Comparison of ENCODE assay signal across 9 cellular contexts in the genomic region with DNA sequence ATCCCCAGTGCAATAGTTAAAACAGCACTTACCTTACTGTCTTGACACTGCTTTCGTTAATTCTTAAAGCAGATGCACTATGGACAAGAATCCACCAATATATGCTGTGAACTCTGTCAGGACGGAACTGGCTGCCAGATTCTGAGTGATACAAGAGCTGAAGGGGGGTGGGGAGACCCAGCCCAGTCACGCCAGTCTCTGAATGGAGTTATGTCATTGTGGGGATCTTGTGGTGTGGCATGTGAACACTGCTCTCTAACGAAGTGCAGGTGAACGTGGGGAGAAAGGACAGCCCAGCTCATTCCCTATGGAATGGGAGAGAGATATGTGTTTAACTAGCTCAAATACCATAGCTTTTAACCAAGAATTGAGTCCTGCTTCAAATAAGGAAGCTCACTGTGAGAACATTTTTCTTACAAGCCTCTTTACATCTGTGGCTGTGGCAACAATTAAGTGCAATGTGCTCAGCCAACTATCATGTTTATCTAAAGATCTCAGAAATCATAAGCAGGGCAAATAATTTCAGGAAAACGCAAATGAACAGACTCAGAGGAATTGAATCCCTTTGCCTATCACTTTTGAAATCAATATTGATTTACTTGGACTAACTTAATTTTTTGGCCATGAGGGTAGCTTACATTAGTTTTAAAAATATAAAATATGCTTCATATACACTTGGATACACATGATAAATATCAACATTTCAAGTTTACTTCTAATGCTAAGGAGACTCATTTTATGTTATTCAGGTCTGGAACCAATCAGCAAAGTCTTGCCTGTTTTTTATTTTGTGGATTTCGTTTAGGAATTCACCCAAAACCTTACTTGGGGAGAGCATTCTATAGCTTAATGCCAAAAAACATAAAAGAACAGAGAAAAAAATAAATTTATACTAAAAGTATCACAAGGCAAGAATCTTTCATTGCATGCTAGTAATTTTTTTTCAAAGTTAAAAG. TPM values are rescaled to one million over a fixed set of nuclear protein-coding genes. Genes with fewer than 3 reads are reported as not detected.
DNase-seq lines count a peak whose midpoint lies in the region; ATAC-seq and TF ChIP-seq lines count a peak whose summit lies in the region.
"Had no signal": no experiment of that assay in that cellular context is flagged by ENCODE, and none has a peak within 500 bp of the region (broad histone marks: within the 10 kb centered on the region; RNA-seq: fewer than 3 reads in every experiment).

A gene with protein sequence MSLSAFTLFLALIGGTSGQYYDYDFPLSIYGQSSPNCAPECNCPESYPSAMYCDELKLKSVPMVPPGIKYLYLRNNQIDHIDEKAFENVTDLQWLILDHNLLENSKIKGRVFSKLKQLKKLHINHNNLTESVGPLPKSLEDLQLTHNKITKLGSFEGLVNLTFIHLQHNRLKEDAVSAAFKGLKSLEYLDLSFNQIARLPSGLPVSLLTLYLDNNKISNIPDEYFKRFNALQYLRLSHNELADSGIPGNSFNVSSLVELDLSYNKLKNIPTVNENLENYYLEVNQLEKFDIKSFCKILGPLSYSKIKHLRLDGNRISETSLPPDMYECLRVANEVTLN (minus strand): TSS at position 129 of the 956 bp plus-strand sequence. CDS start 2,515 bp downstream, outside the sequence.

- H3K27ac ChIP-seq in right cardiac atrium (ENCODE audit: low read length) = no peak within 1 kb of the TSS

- peak within 1 kb of the TSS; percentile 63 for H3K4me3 ChIP-seq in WI38 (ENCODE audit: low read depth, low read length)
- peak within 1 kb of the TSS; percentile 52 for H3K4me3 ChIP-seq in right cardiac atrium (ENCODE audit: low read length)

- H3K9me3 ChIP-seq in right cardiac atrium (ENCODE audit: control insufficient read depth, low read length) = no peaks in the 10 kb centered on the region

- TF ChIP-seq CTCF in WI38 (IDR thresholded peaks at IDR 0.05; ENCODE audit: low read depth, low read length) = no peak

- intact Hi-C loops in right cardiac atrium (cut with DNase I) (no loop called here), sciatic nerve (cut with DNase I) (no loop called here)

- ATAC-seq in right cardiac atrium (peak; percentile 63 to 84), sciatic nerve (peak; percentile 90), GM21786 (IDR thresholded peaks at IDR 0.05; ENCODE audit: unreplicated experiment) (no peak), HG03565 (IDR thresholded peaks at IDR 0.05; ENCODE audit: unreplicated experiment) (no peak)

- H3K4me1 ChIP-seq in right cardiac atrium (ENCODE audit: control insufficient read depth, insufficient read depth, low read length) = no peaks in the 10 kb centered on the region

- DNase-seq in ELF-1 (ENCODE audit: low read depth, low spot score) (peak; percentile 67), right cardiac atrium (peak; percentile 37 to 86 (median 66)), sciatic nerve (ENCODE audit: low spot score) (peak; percentile 67), NCI-H1092 treated with DMSO at 0.1 percent for 48 hours (lab: John Stamatoyannopoulos, UW) (no peak), SIG-M5 (lab: John Stamatoyannopoulos, UW) (no peak)

- 29% methylated on average over 7 of the region's 7 CpGs for WGBS in right cardiac atrium

- H3K27me3 ChIP-seq in right cardiac atrium (ENCODE audit: control insufficient read depth, insufficient read depth) = no peaks in the 10 kb centered on the region

RNA-seq across cellular contexts. Expression of the gene that starts here (rescaled TPM):
- 100 to 1,000 TPM; 163 to 269 (median 257) TPM for total RNA-seq in right cardiac atrium
- polyA plus RNA-seq in right cardiac atrium = 205 TPM
- 206 TPM for total RNA-seq in sciatic nerve
- total RNA-seq: dermis microvascular lymphatic vessel endothelial cell had no signal

Comparison
In these comparisons a context has a peak if more than half of its experiments do, and no peak if none do; other contexts are left out.
1. DNase-seq: peak in ELF-1 (single experiment), right cardiac atrium (3 of 3) and sciatic nerve (single experiment); none in NCI-H1092 treated with DMSO at 0.1 percent for 48 hours (single experiment) and SIG-M5 (single experiment).
2. ATAC-seq: peak in right cardiac atrium (2 of 2) and sciatic nerve (single experiment); none in GM21786 (single experiment) and HG03565 (single experiment).